Comparison of ENCODE assay signal across 21 cellular contexts in genomic region chr15:34942363-34942762, GRCh38. TPM values are rescaled to one million over a fixed set of nuclear protein-coding genes. Genes with fewer than 3 reads are reported as not detected.
DNase-seq lines count a peak whose midpoint lies in the region; ATAC-seq and TF ChIP-seq lines count a peak whose summit lies in the region.
"Had no signal": no experiment of that assay in that cellular context is flagged by ENCODE, and none has a peak within 500 bp of the region (broad histone marks: within the 10 kb centered on the region; RNA-seq: fewer than 3 reads in every experiment).

No MANE protein-coding gene starts in this region.

- intact Hi-C loops in MCF 10A (cut with micrococcal nuclease) = no loop called here
- intact Hi-C loops in mammary epithelial cell (cut with micrococcal nuclease) = no loop called here
- intact Hi-C loops in adrenal gland (cut with DNase I) = no loop called here
- intact Hi-C loops in vagina (cut with DNase I) = no loop called here

- CTCF ChIA-PET in MCF 10A (lab: Yijun Ruan, JAX) (interaction anchor here (0.8 to 1.2 kb wide), 2 partner anchors 9 to 15 kb away, joined by 3 read pairs; no protein-coding TSS in a partner anchor), mammary epithelial cell (lab: Charles Lee; ENCODE audit: low non-redundant PET) (no interaction called here)

- H3K9me3 ChIP-seq in mammary epithelial cell (replicated peaks; ENCODE audit: insufficient read depth, low read length) (no peaks in the 10 kb centered on the region), adrenal gland (replicated peaks in 1 of 3) (no peaks in the 10 kb centered on the region), vagina (no peaks in the 10 kb centered on the region)
- H3K9me3 ChIP-seq: esophagus squamous epithelium, mucosa of descending colon, thoracic aorta had no signal

- dilution Hi-C loops in mammary epithelial cell (cut with HindIII; ENCODE audit: low sequenced_read_pairs) = no loop called here

- in situ Hi-C loops in mammary epithelial cell (cut with MboI; ENCODE audit: low sequenced_read_pairs in 2 of 2) = no loop called here

- H3K4me1 ChIP-seq in mammary epithelial cell (ENCODE audit: insufficient read depth, low read length) = no peaks in the 10 kb centered on the region
- H3K4me1 ChIP-seq in adrenal gland (replicated peaks in 1 of 2) = peaks cover 0 to 11% of the 10 kb centered on the region in 2 donors
- no peaks in the 10 kb centered on the region for H3K4me1 ChIP-seq in vagina
- H3K4me1 ChIP-seq: esophagus squamous epithelium had no signal

- POLR2A ChIA-PET in MCF 10A (lab: Yijun Ruan, JAX) = no interaction called here

- H3K9me3 Mint-ChIP-seq in MCF 10A (ENCODE audit: unreplicated experiment) = no peaks in the 10 kb centered on the region
- no peaks in the 10 kb centered on the region for H3K9me3 Mint-ChIP-seq in progenitor cell of endocrine pancreas (ENCODE audit: low read depth)
- H3K9me3 Mint-ChIP-seq: activated T-cell treated with anti-CD3 and anti-CD28 coated beads, Interleukin-2, amount 50 U/mL, for 72 hours had no signal

- no peak overlapping the region for H3K27ac Mint-ChIP-seq in MCF 10A (ENCODE audit: low read depth, unreplicated experiment)
- no peak overlapping the region for H3K27ac Mint-ChIP-seq in progenitor cell of endocrine pancreas
- H3K27ac Mint-ChIP-seq: activated CD8-positive, alpha-beta T cell treated with anti-CD3 and anti-CD28 coated beads, Interleukin-2, amount 10 ng/mL, durations not matched to agents 7 days and 5 days; activated naive CD8-positive, alpha-beta T cell; activated T-cell treated with anti-CD3 and anti-CD28 coated beads, Interleukin-2, amount 50 U/mL, for 72 hours had no signal

- peak; percentile 57 for DNase-seq in MCF 10A (ENCODE audit: unreplicated experiment)
- DNase-seq in mammary epithelial cell = no peak
- DNase-seq in adrenal gland = peak in 6 of 7 donors; percentile 20 to 61 (median 38)
- DNase-seq in fibroblast of the conjunctiva (ENCODE audit: low read depth) = peak; percentile 41
- DNase-seq in vagina (ENCODE audit: extremely low spot score in 2 of 2) = no peak
- DNase-seq in cortex of kidney (lab: John Stamatoyannopoulos, UW) = no peak
- DNase-seq in progenitor cell of endocrine pancreas (ENCODE audit: low spot score, unreplicated experiment) = no peak
- no peak for DNase-seq in left lobe of liver (ENCODE audit: low spot score)
- DNase-seq: 8988T; activated CD8-positive, alpha-beta T cell treated with anti-CD3 and anti-CD28 coated beads, Interleukin-2, amount 10 ng/mL, durations not matched to agents 7 days and 5 days; activated T-cell treated with anti-CD3 and anti-CD28 coated beads, Interleukin-2, amount 50 U/mL, for 72 hours; C1 segment of cervical spinal cord; DMS 273 treated with DMSO at 0.1 percent for 48 hours; esophagus squamous epithelium; hippocampal formation; left cardiac atrium; mucosa of descending colon; T-helper 1 cell had no signal

- H3K4me2 ChIP-seq in mammary epithelial cell (ENCODE audit: insufficient read depth, low read depth, low read length) = no peak overlapping the region

- H3K27me3 ChIP-seq in mammary epithelial cell (ENCODE audit: insufficient read depth, low read length) (no peaks in the 10 kb centered on the region), adrenal gland (no peaks in the 10 kb centered on the region), vagina (no peaks in the 10 kb centered on the region)
- H3K27me3 ChIP-seq: esophagus squamous epithelium had no signal

- H3K36me3 Mint-ChIP-seq in MCF 10A (ENCODE audit: insufficient read depth, unreplicated experiment) (peaks cover 60% of the 10 kb centered on the region), progenitor cell of endocrine pancreas (ENCODE audit: insufficient read depth) (peaks cover 8% of the 10 kb centered on the region)

- H3K27me3 Mint-ChIP-seq in MCF 10A (ENCODE audit: insufficient read depth, unreplicated experiment) (no peaks in the 10 kb centered on the region), progenitor cell of endocrine pancreas (no peaks in the 10 kb centered on the region)
- H3K27me3 Mint-ChIP-seq: activated naive CD8-positive, alpha-beta T cell had no signal

- H3K4me1 Mint-ChIP-seq in MCF 10A (ENCODE audit: insufficient read depth, unreplicated experiment) (peaks cover 4% of the 10 kb centered on the region), progenitor cell of endocrine pancreas (ENCODE audit: low read depth) (no peaks in the 10 kb centered on the region)

- no peaks in the 10 kb centered on the region for H4K20me1 ChIP-seq in mammary epithelial cell (ENCODE audit: insufficient read depth, low read length)

- TF ChIP-seq POLR2A in adrenal gland (IDR thresholded peaks at IDR 0.05) = no peak
- no peak for TF ChIP-seq POLR2A in vagina (IDR thresholded peaks at IDR 0.05)

- no peak for ATAC-seq in left lobe of liver
- ATAC-seq: activated CD8-positive, alpha-beta T cell treated with anti-CD3 and anti-CD28 coated beads, Interleukin-2, amount 10 ng/mL, durations not matched to agents 7 days and 5 days; activated T-cell treated with anti-CD3 and anti-CD28 coated beads, Interleukin-2, amount 50 U/mL, for 72 hours; mucosa of descending colon; Right ventricle myocardium inferior had no signal

- H3K4me3 Mint-ChIP-seq in MCF 10A (ENCODE audit: unreplicated experiment) (no peak overlapping the region), progenitor cell of endocrine pancreas (ENCODE audit: low read depth) (no peak overlapping the region)
- H3K4me3 Mint-ChIP-seq: activated CD8-positive, alpha-beta T cell treated with anti-CD3 and anti-CD28 coated beads, Interleukin-2, amount 10 ng/mL, durations not matched to agents 7 days and 5 days; activated naive CD8-positive, alpha-beta T cell; activated T-cell treated with anti-CD3 and anti-CD28 coated beads, Interleukin-2, amount 50 U/mL, for 72 hours had no signal

- no peaks in the 10 kb centered on the region for H3K79me2 ChIP-seq in mammary epithelial cell (ENCODE audit: insufficient read depth, low read length)

- H3K9ac ChIP-seq in mammary epithelial cell (ENCODE audit: insufficient read depth, low read length) = no peak overlapping the region

- H3K27ac ChIP-seq in mammary epithelial cell (ENCODE audit: insufficient read depth, low read depth, low read length) = no peak overlapping the region
- H3K27ac ChIP-seq in adrenal gland = no peak overlapping the region
- no peak overlapping the region for H3K27ac ChIP-seq in vagina
- H3K27ac ChIP-seq: esophagus squamous epithelium, thoracic aorta had no signal

- no peak for TF ChIP-seq CTCF in MCF 10A (IDR thresholded peaks at IDR 0.05; ENCODE audit: unreplicated experiment)
- no peak for TF ChIP-seq CTCF in mammary epithelial cell (conservative IDR thresholded peaks at IDR 0.05 in 1 of 2, IDR thresholded peaks at IDR 0.05 in 1 of 2; ENCODE audit: extremely low read depth in 1 of 2, insufficient read depth in 1 of 2, low read depth in 1 of 2, low read length in 2 of 2)
- TF ChIP-seq CTCF in adrenal gland (IDR thresholded peaks at IDR 0.05) = no peak
- no peak for TF ChIP-seq CTCF in vagina (IDR thresholded peaks at IDR 0.05)
- no peak for TF ChIP-seq CTCF in progenitor cell of endocrine pancreas (IDR thresholded peaks at IDR 0.05; ENCODE audit: unreplicated experiment)

- BruUV-seq in MCF 10A (replicated peaks; lab: Mats Ljungman, UMichigan) (no TSS peak), mammary epithelial cell (replicated peaks; lab: Mats Ljungman, UMichigan) (no TSS peak)

- H2AFZ ChIP-seq in mammary epithelial cell (ENCODE audit: low read depth, low read length) = no peak overlapping the region

- WGBS in mammary epithelial cell (ENCODE audit: low coverage, missing lambda C conversion rate) = 89% methylated on average over 6 of the region's 6 CpGs
- WGBS in adrenal gland, 4 donors = 39 to 46% (median 43%) methylated on average over 6 of the region's 6 CpGs

- H3K4me3 ChIP-seq in mammary epithelial cell (replicated peaks in 1 of 3; ENCODE audit: insufficient read depth in 1 of 3, low read depth in 2 of 3, low read length in 3 of 3) = no peak overlapping the region
- H3K4me3 ChIP-seq in adrenal gland = no peak overlapping the region
- H3K4me3 ChIP-seq in vagina = no peak overlapping the region
- H3K4me3 ChIP-seq: esophagus squamous epithelium, mucosa of descending colon, thoracic aorta had no signal

- H3K36me3 ChIP-seq in mammary epithelial cell (ENCODE audit: insufficient read depth, low read length) (peaks cover 29% of the 10 kb centered on the region), adrenal gland (replicated peaks in 1 of 2) (peaks cover 0 to 23% of the 10 kb centered on the region in 2 donors), vagina (peaks cover 0 to 46% of the 10 kb centered on the region in 2 donors)

RNA-seq across cellular contexts. Expression of gene AQR, which starts 27.2 kb away (rescaled TPM):
- total RNA-seq in MCF 10A (2022) = 26.5 and 33.1 TPM in 2 replicates
- 10 to 100 TPM; 24.8 to 30.0 TPM for total RNA-seq in mammary epithelial cell
- polyA plus RNA-seq in mammary epithelial cell = 19.6 TPM
- polyA minus RNA-seq in mammary epithelial cell = 12.6 TPM
- 10 to 100 TPM; 13.9 to 37.4 (median 28.3) TPM for total RNA-seq in adrenal gland
- polyA plus RNA-seq in adrenal gland = 10 to 100 TPM; 10.2 to 43.4 (median 24.3) TPM
- total RNA-seq in vagina = 21.9 TPM
- total RNA-seq in progenitor cell of endocrine pancreas = 43.3 and 44.9 TPM in 2 replicates
- 9.4 TPM for total RNA-seq in left lobe of liver

RNA-seq across cellular contexts. Expression of gene ZNF770, which starts 45.7 kb away (rescaled TPM):
- 61.0 and 73.6 TPM in 2 replicates for total RNA-seq in MCF 10A (2022)
- total RNA-seq in mammary epithelial cell = 10 to 100 TPM; 41.7 to 45.3 TPM
- polyA plus RNA-seq in mammary epithelial cell = 14.2 TPM
- 8.1 TPM for polyA minus RNA-seq in mammary epithelial cell
- total RNA-seq in adrenal gland = 10 to 100 TPM; 15.4 to 37.6 (median 33.2) TPM
- polyA plus RNA-seq in adrenal gland = 10 to 100 TPM in 2 of 3 donors, 1 to 10 TPM in 1; 7.3 to 37.0 (median 10.8) TPM
- total RNA-seq in vagina = 28.2 TPM
- total RNA-seq in progenitor cell of endocrine pancreas = 57.8 and 60.1 TPM in 2 replicates
- 28.3 TPM for total RNA-seq in left lobe of liver

Comparison
In these comparisons a context has a peak if more than half of its experiments do, and no peak if none do; other contexts are left out.
1. DNase-seq: peak in MCF 10A (single experiment), adrenal gland (6 of 7) and fibroblast of the conjunctiva (single experiment); none in mammary epithelial cell (single experiment), vagina (0 of 2), cortex of kidney (single experiment), progenitor cell of endocrine pancreas (single experiment) and left lobe of liver (single experiment).